ENCODE assay signal across 13 cellular contexts in genomic region chr18:28359177-28359576, GRCh38.
DNase-seq lines count a peak whose midpoint lies in the region; ATAC-seq, FAIRE-seq and TF ChIP-seq lines count a peak whose summit lies in the region.
"Had no signal": no experiment of that assay in that cellular context is flagged by ENCODE, and none has a peak within 500 bp of the region (broad histone marks: within the 10 kb centered on the region; RNA-seq: fewer than 3 reads in every experiment).

No MANE protein-coding gene starts in this region.

- DNase-seq in A549 (ENCODE audit: low read depth in 1 of 2, low spot score in 1 of 2): no peak
- DNase-seq in COR-L47 (lab: John Stamatoyannopoulos, UW): peak; percentile 84
- DNase-seq in NCI-H69 (lab: John Stamatoyannopoulos, UW): peak; percentile 79
- DNase-seq in fibroblast of gingiva (ENCODE audit: low read depth): peak; percentile 62
- no peak for DNase-seq in T-helper 2 cell
- DNase-seq in upper lobe of right lung: no peak
- DNase-seq: KG1, NCI-H146, NCI-H2171, NCI-H510A treated with DMSO at 0.1 percent for 48 hours had no signal

- H3K27me3 ChIP-seq in upper lobe of right lung: no peaks in the 10 kb centered on the region
- H3K27me3 ChIP-seq: BLaER1 had no signal

- H3K4me3 ChIP-seq in A549: no peak overlapping the region
- H3K4me3 ChIP-seq in upper lobe of right lung: no peak overlapping the region
- H3K4me3 ChIP-seq: BLaER1 had no signal

- 42% methylated on average over 4 of the region's 4 CpGs for WGBS in A549 (ENCODE audit: missing lambda C conversion rate)

- H3K4me2 ChIP-seq in A549: no peak overlapping the region
- H3K4me2 ChIP-seq: BLaER1 had no signal

- no peak for FAIRE-seq in A549 (lab: Jason Lieb, UNC)
- FAIRE-seq: H54 had no signal

- no peak for TF ChIP-seq CTCF in A549 (IDR thresholded peaks at IDR 0.05)
- no peak for TF ChIP-seq CTCF in upper lobe of right lung (IDR thresholded peaks at IDR 0.05)

- H3K27ac ChIP-seq in A549 (no peak overlapping the region), upper lobe of right lung (no peak overlapping the region)
- H3K27ac ChIP-seq: BLaER1 had no signal

- TF ChIP-seq POLR2A in A549 (IDR thresholded peaks at IDR 0.05; ENCODE audit: low read length): no peak

- CTCF ChIA-PET in A549 (lab: Yijun Ruan, JAX): interaction anchor here (1.0 kb wide), 1 partner anchor 172 kb away, joined by 3 read pairs; no protein-coding TSS in a partner anchor

- H3K36me3 ChIP-seq in upper lobe of right lung: no peaks in the 10 kb centered on the region
- H3K36me3 ChIP-seq: BLaER1 had no signal

- no peaks in the 10 kb centered on the region for H3K9me3 ChIP-seq in A549
- H3K9me3 ChIP-seq in upper lobe of right lung: no peaks in the 10 kb centered on the region
- H3K9me3 ChIP-seq: BLaER1 had no signal

- intact Hi-C loops in upper lobe of right lung (cut with DNase I): no loop called here

- ATAC-seq in A549 (no peak), upper lobe of right lung (no peak), GM18520 (IDR thresholded peaks at IDR 0.05; ENCODE audit: unreplicated experiment) (no peak)

- no peaks in the 10 kb centered on the region for H3K4me1 ChIP-seq in A549
- H3K4me1 ChIP-seq in upper lobe of right lung: no peaks in the 10 kb centered on the region
- H3K4me1 ChIP-seq: BLaER1 had no signal

- POLR2A ChIA-PET in A549 (lab: Yijun Ruan, JAX): no interaction called here

- no peak for TF ChIP-seq EP300 in A549 (IDR thresholded peaks at IDR 0.05)

- no peak for TF ChIP-seq RAD21 in A549 (conservative IDR thresholded peaks at IDR 0.05 in 1 of 2, IDR thresholded peaks at IDR 0.05 in 1 of 2)

TF ChIP-seq in A549, 52 proteins besides CTCF, POLR2A, EP300 and RAD21:
- TF ChIP-seq MYC (IDR thresholded peaks at IDR 0.05; ENCODE audit: borderline replicate concordance, low read length) (no peak), MAFK (IDR thresholded peaks at IDR 0.05; ENCODE audit: partially characterized antibody) (peak; percentile 30), ZFP36 (IDR thresholded peaks at IDR 0.05; ENCODE audit: borderline replicate concordance, partially characterized antibody) (no peak), EHMT2 (IDR thresholded peaks at IDR 0.05; ENCODE audit: low read depth) (no peak)

Comparison
In these comparisons a context has a peak if more than half of its experiments do, and no peak if none do; other contexts are left out.
1. DNase-seq: peak in COR-L47 (single experiment), NCI-H69 (single experiment) and fibroblast of gingiva (single experiment); none in A549 (0 of 2), T-helper 2 cell (0 of 5) and upper lobe of right lung (single experiment).